In genomic region chr20:1336699-1337387, GRCh38 we compare ENCODE assay signal across 10 cellular contexts. TPM values are rescaled to one million over a fixed set of nuclear protein-coding genes. Genes with fewer than 3 reads are reported as not detected.
DNase-seq lines count a peak whose midpoint lies in the region; ATAC-seq and TF ChIP-seq lines count a peak whose summit lies in the region.
"Had no signal": no experiment of that assay in that cellular context is flagged by ENCODE, and none has a peak within 500 bp of the region (broad histone marks: within the 10 kb centered on the region; RNA-seq: fewer than 3 reads in every experiment).

No MANE protein-coding gene starts in this region.

- H3K4me3 Mint-ChIP-seq in activated T-cell treated with anti-CD3 and anti-CD28 coated beads, Interleukin-2, amount 50 U/mL, for 72 hours: peak overlapping the region; percentile 17 to 22
- no peak overlapping the region for H3K4me3 Mint-ChIP-seq in mesothelial cell of epicardium

- no peaks in the 10 kb centered on the region for H3K27me3 Mint-ChIP-seq in activated T-cell treated with anti-CD3 and anti-CD28 coated beads, Interleukin-2, amount 50 U/mL, for 72 hours (ENCODE audit: low read depth)
- H3K27me3 Mint-ChIP-seq in mesothelial cell of epicardium (ENCODE audit: low read depth): no peaks in the 10 kb centered on the region

- peak; percentile 3 for TF ChIP-seq POLR2A in GM18505 (IDR thresholded peaks at IDR 0.05; ENCODE audit: borderline replicate concordance, extremely low read depth, insufficient read depth, insufficient read length)
- TF ChIP-seq POLR2A in gastrocnemius medialis (IDR thresholded peaks at IDR 0.05): no peak

- in situ Hi-C loops in gastrocnemius medialis (cut with MboI; ENCODE audit: low sequenced_read_pairs in 4 of 4): loop anchor here in 1 of 4 donors (10.0 kb wide), 1 partner anchor 48 kb away; no protein-coding TSS in a partner anchor

- H3K27me3 ChIP-seq in gastrocnemius medialis: no peaks in the 10 kb centered on the region
- H3K27me3 ChIP-seq: cardiac muscle cell had no signal

- H3K4me1 Mint-ChIP-seq in activated T-cell treated with anti-CD3 and anti-CD28 coated beads, Interleukin-2, amount 50 U/mL, for 72 hours (ENCODE audit: low read depth): peaks cover 35% of the 10 kb centered on the region
- no peaks in the 10 kb centered on the region for H3K4me1 Mint-ChIP-seq in mesothelial cell of epicardium

- peaks cover 18 to 28% of the 10 kb centered on the region in 2 donors for H3K4me1 ChIP-seq in gastrocnemius medialis

- no peaks in the 10 kb centered on the region for H3K36me3 ChIP-seq in gastrocnemius medialis

- TF ChIP-seq CTCF in gastrocnemius medialis (IDR thresholded peaks at IDR 0.05 in 4 of 5, conservative IDR thresholded peaks at IDR 0.05 in 1 of 5): no peak
- no peak for TF ChIP-seq CTCF in mesothelial cell of epicardium (IDR thresholded peaks at IDR 0.05; ENCODE audit: unreplicated experiment)

- no peak for ATAC-seq in GM18505 (IDR thresholded peaks at IDR 0.05; ENCODE audit: unreplicated experiment)
- peak; percentile 37 to 53 for ATAC-seq in activated T-cell treated with anti-CD3 and anti-CD28 coated beads, Interleukin-2, amount 50 U/mL, for 72 hours (replicated peaks in 1 of 2)
- ATAC-seq in gastrocnemius medialis: peak; percentile 57 to 70
- ATAC-seq in GM18498 (IDR thresholded peaks at IDR 0.05; ENCODE audit: unreplicated experiment): no peak

- peak overlapping the region; percentile 49 to 68 (median 56) for H3K27ac ChIP-seq in gastrocnemius medialis
- H3K27ac ChIP-seq: cardiac muscle cell had no signal

- no peaks in the 10 kb centered on the region for H3K9me3 Mint-ChIP-seq in activated T-cell treated with anti-CD3 and anti-CD28 coated beads, Interleukin-2, amount 50 U/mL, for 72 hours
- no peaks in the 10 kb centered on the region for H3K9me3 Mint-ChIP-seq in mesothelial cell of epicardium

- intact Hi-C loops in cardiac septum (cut with DNase I): loop anchor here (2.0 kb wide), 1 partner anchor 38 kb away; no protein-coding TSS in a partner anchor
- intact Hi-C loops in gastrocnemius medialis (cut with DNase I; ENCODE audit: low total_unique reads): no loop called here

- peak overlapping the region; percentile 20 for H3K27ac Mint-ChIP-seq in activated T-cell treated with anti-CD3 and anti-CD28 coated beads, Interleukin-2, amount 50 U/mL, for 72 hours
- no peak overlapping the region for H3K27ac Mint-ChIP-seq in mesothelial cell of epicardium

- DNase-seq in activated T-cell treated with anti-CD3 and anti-CD28 coated beads, Interleukin-2, amount 50 U/mL, for 72 hours: no peak
- DNase-seq in cardiac septum (ENCODE audit: low spot score): peak; percentile 89
- peak; percentile 25 to 58 for DNase-seq in gastrocnemius medialis
- no peak for DNase-seq in DMS153 treated with DMSO at 0.1 percent for 48 hours (lab: John Stamatoyannopoulos, UW; ENCODE audit: unreplicated experiment)
- DNase-seq in mesothelial cell of epicardium (ENCODE audit: low spot score in 2 of 2, unreplicated experiment in 2 of 2): no peak
- DNase-seq in activated gamma-delta T cell treated with Interleukin-2 at 50 U/mL for 16 hours: no peak
- DNase-seq: RPMI8226 had no signal

- no peaks in the 10 kb centered on the region for H3K9me3 ChIP-seq in gastrocnemius medialis

- H3K36me3 Mint-ChIP-seq in activated T-cell treated with anti-CD3 and anti-CD28 coated beads, Interleukin-2, amount 50 U/mL, for 72 hours (ENCODE audit: insufficient read depth in 2 of 2): peaks cover 3 to 5% of the 10 kb centered on the region in 2 donors
- peaks cover 9% of the 10 kb centered on the region for H3K36me3 Mint-ChIP-seq in mesothelial cell of epicardium

- peak overlapping the region in 1 of 4 donors; percentile 8 for H3K4me3 ChIP-seq in gastrocnemius medialis
- H3K4me3 ChIP-seq: cardiac muscle cell had no signal

RNA-seq across cellular contexts. Expression of gene SDCBP2, which starts 7.9 kb away (rescaled TPM):
- 10 to 100 TPM; 11.0 to 11.5 TPM for total RNA-seq in activated T-cell treated with anti-CD3 and anti-CD28 coated beads, Interleukin-2, amount 50 U/mL, for 72 hours
- total RNA-seq in cardiac septum: 2.7 TPM
- total RNA-seq in gastrocnemius medialis: 1 to 10 TPM; 1.3 to 2.9 (median 2.1) TPM
- total RNA-seq in mesothelial cell of epicardium: 1.8 to 3.4 TPM (median 2.9 TPM) in 3 replicates

RNA-seq across cellular contexts. Expression of gene FKBP1A, which starts 56.0 kb away (rescaled TPM):
- 100 to 1,000 TPM; 228 to 278 TPM for total RNA-seq in activated T-cell treated with anti-CD3 and anti-CD28 coated beads, Interleukin-2, amount 50 U/mL, for 72 hours
- total RNA-seq in cardiac septum: 163 TPM
- 10 to 100 TPM; 27.7 to 89.4 (median 52.5) TPM for total RNA-seq in gastrocnemius medialis
- total RNA-seq in mesothelial cell of epicardium: 130 to 135 TPM (median 132 TPM) in 3 replicates

Comparison
In these comparisons a context has a peak if more than half of its experiments do, and no peak if none do; other contexts are left out.
1. ATAC-seq: peak in activated T-cell treated with anti-CD3 and anti-CD28 coated beads, Interleukin-2, amount 50 U/mL, for 72 hours (2 of 2) and gastrocnemius medialis (2 of 2); none in GM18505 (single experiment) and GM18498 (single experiment).
2. DNase-seq: peak in cardiac septum (single experiment) and gastrocnemius medialis (2 of 2); none in activated T-cell treated with anti-CD3 and anti-CD28 coated beads, Interleukin-2, amount 50 U/mL, for 72 hours (0 of 2), DMS153 treated with DMSO at 0.1 percent for 48 hours (single experiment), mesothelial cell of epicardium (0 of 2) and activated gamma-delta T cell treated with Interleukin-2 at 50 U/mL for 16 hours (single experiment).